Comparison of ENCODE assay signal across 1 cellular context in the genomic region with DNA sequence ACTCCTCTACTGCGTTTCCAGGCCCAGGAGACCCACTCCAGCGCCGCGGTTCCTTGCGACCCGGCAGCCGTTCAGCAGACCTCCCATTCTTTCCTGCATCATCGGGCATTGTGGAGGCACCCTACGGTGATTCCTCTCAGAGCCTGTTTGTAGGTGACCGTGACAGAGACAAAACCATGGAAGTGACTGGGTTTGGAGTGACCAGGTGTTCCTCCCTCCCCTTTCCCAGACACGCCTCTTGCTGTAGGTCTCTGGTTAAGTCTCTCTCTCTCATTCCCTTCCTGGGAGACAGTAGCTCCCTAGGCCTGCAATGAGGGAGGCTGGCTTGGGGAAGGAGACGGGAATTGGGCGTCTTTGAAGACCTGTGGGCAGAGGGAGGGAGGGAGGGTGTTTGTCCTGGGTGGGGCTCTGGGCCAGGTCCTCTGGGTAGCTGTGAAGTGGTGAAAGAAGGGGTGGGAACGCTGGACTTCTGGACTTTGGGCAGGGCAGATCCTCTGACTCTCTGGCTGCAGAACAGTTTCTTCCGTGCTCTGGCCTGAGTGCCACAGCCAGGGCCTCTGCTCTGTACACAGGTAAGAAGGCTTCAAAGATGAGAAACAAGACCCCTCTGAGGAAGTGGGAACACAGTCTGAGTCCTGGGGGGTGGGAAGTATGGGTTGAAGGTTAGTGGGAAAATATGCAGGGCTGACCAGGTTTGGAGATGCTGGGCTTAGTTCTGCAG.
TF ChIP-seq lines count a peak whose summit lies in the region.

No MANE protein-coding gene starts in this region.

TF ChIP-seq in SK-N-SH, 30 proteins besides CTCF, POLR2A, EP300 and RAD21 (continued from another document):
- TF ChIP-seq FOXJ3 (CRISPR knock-in tag; IDR thresholded peaks at IDR 0.05) (no peak), RCOR1 (IDR thresholded peaks at IDR 0.05; ENCODE audit: low read length) (no peak), TAF1 (IDR thresholded peaks at IDR 0.05; ENCODE audit: borderline replicate concordance, low read depth, low read length) (no peak)
